20 cellular contexts compared by ENCODE assay signal in the genomic region with DNA sequence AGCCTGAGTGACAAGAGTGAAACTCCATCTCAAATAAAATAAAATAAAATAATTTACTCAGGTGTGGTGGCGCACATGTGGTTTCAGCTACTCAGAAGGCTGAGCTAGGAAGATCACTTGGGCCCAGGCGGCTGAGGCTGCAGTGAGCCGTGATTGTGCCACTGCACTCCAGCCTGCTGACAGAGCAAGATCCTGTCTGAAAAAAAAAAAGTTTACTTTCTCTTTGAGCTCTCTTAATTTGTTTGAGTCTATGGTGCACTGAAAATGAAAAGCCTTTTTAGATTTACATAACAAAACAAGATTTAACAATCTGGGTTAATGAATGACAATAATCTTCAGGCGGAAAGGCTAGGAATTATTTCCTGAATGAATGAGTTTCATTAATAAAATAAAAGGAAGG. TPM values are rescaled to one million over a fixed set of nuclear protein-coding genes. Genes with fewer than 3 reads are reported as not detected.
A peak's percentile ranks its signal among the peaks of the same experiment; 100 is the strongest.
DNase-seq lines count a peak whose midpoint lies in the region; ATAC-seq and TF ChIP-seq lines count a peak whose summit lies in the region.
"Had no signal": no experiment of that assay in that cellular context is flagged by ENCODE, and none has a peak within 500 bp of the region (broad histone marks: within the 10 kb centered on the region; RNA-seq: fewer than 3 reads in every experiment).

No MANE protein-coding gene starts in this region.

- H3K79me1 ChIP-seq in trophoblast cell (ENCODE audit: low read length): no peaks in the 10 kb centered on the region

- H3K36me3 ChIP-seq in GM23338 (ENCODE audit: insufficient read depth) (no peaks in the 10 kb centered on the region), trophoblast cell (ENCODE audit: control insufficient read depth in 1 of 2, insufficient read depth in 2 of 2, low read length in 2 of 2) (no peaks in the 10 kb centered on the region)
- H3K36me3 ChIP-seq: Peyer's patch had no signal

- no peak overlapping the region for H4K91ac ChIP-seq in trophoblast cell (ENCODE audit: low read depth, low read length)

- peak overlapping the region; percentile 21 for H3K4ac ChIP-seq in trophoblast cell (ENCODE audit: low read depth, low read length)

- H3K14ac ChIP-seq in trophoblast cell (ENCODE audit: low read length): no peak overlapping the region

- no peak overlapping the region for H4K8ac ChIP-seq in trophoblast cell (ENCODE audit: low read depth, low read length)

- H3K79me2 ChIP-seq in GM23338 (replicated peaks; ENCODE audit: insufficient read depth): peaks cover 14% of the 10 kb centered on the region
- H3K79me2 ChIP-seq in trophoblast cell (ENCODE audit: control insufficient read depth, insufficient read depth, low read length, poor library complexity): no peaks in the 10 kb centered on the region

- WGBS in trophoblast cell (ENCODE audit: extremely low coverage, insufficient coverage, insufficient read length): no CpG with 5 or more reads among the region's 4 CpGs

- H3K4me1 Mint-ChIP-seq in GM23338: peaks cover 35% of the 10 kb centered on the region

- H3K4me3 ChIP-seq in GM23338 (peak overlapping the region; percentile 5; the same call in 1 of the 2 replicates), trophoblast cell (ENCODE audit: low read depth, low read length) (no peak overlapping the region)
- H3K4me3 ChIP-seq: A549, Peyer's patch had no signal

- in situ Hi-C loops in KBM-7 (cut with MboI; ENCODE audit: low pct_unique_long_range_greater_than_20kb, low sequenced_read_pairs): loop anchor here (25.0 kb wide), 1 partner anchor 410 kb away; the partner anchor contains the start of gene PERP

- H2AFZ ChIP-seq in GM23338 (no peak overlapping the region), trophoblast cell (ENCODE audit: insufficient read depth, low read length, poor library complexity) (no peak overlapping the region)

- no peak for DNase-seq in GM23338 (ENCODE audit: low spot score)
- DNase-seq in RPMI8226: peak; percentile 19
- no peak for DNase-seq in left lobe of liver (ENCODE audit: low spot score)
- DNase-seq in trophoblast cell: no peak
- no peak for DNase-seq in NCI-H2171 (lab: John Stamatoyannopoulos, UW)
- no peak for DNase-seq in KBM-7
- DNase-seq in stimulated activated CD4-positive, alpha-beta T cell treated with anti-CD3 and anti-CD28 coated beads, Interleukin-4, amount 100 ng/mL, for 24 hours: no peak
- no peak for DNase-seq in NCI-H1436 (lab: John Stamatoyannopoulos, UW)
- DNase-seq: COR-L47, EL, NCI-H1092 treated with DMSO at 0.1 percent for 48 hours, NCI-H1694, NCI-H2107, NCI-H226, NCI-H524 treated with DMSO at 0.1 percent for 48 hours, Peyer's patch, Right ventricle myocardium superior, SK-N-SH had no signal

- H3K27ac Mint-ChIP-seq in GM23338: peak overlapping the region; percentile 89

- H3K9ac ChIP-seq in trophoblast cell (ENCODE audit: low read length): no peak overlapping the region
- H3K9ac ChIP-seq: KMS-11, SK-N-SH had no signal

- H4K20me1 ChIP-seq in GM23338 (replicated peaks; ENCODE audit: insufficient read depth): no peaks in the 10 kb centered on the region

- H3K27me3 Mint-ChIP-seq in GM23338 (ENCODE audit: insufficient read depth, low read depth, poor library complexity): peaks cover 3% of the 10 kb centered on the region

- H3K9me3 ChIP-seq in trophoblast cell (ENCODE audit: insufficient read depth, low read depth, low read length): peaks cover 2% of the 10 kb centered on the region
- H3K9me3 ChIP-seq: SK-N-SH had no signal

- no peak overlapping the region for H4K12ac ChIP-seq in trophoblast cell (ENCODE audit: low read depth, low read length)

- H3K36me3 Mint-ChIP-seq in GM23338 (ENCODE audit: low read depth): peaks cover 8% of the 10 kb centered on the region; the same call in 2 of the 3 replicates

- TF ChIP-seq CTCF in GM23338 (conservative IDR thresholded peaks at IDR 0.05; ENCODE audit: low read depth in 2 of 2): no peak

- H2BK5ac ChIP-seq in trophoblast cell (ENCODE audit: low read depth, low read length, poor library complexity): no peak overlapping the region

- no peak overlapping the region for H3K23ac ChIP-seq in trophoblast cell (ENCODE audit: low read length)

- peak; percentile 11; the same call in 1 of the 3 replicates for ATAC-seq in GM23338
- peak; percentile 65 for ATAC-seq in left lobe of liver
- ATAC-seq: A549 had no signal

- H3K27me3 ChIP-seq in GM23338 (ENCODE audit: insufficient read depth): no peaks in the 10 kb centered on the region
- no peaks in the 10 kb centered on the region for H3K27me3 ChIP-seq in trophoblast cell (ENCODE audit: insufficient read depth, low read length)
- H3K27me3 ChIP-seq: Peyer's patch had no signal

- H3K9me3 Mint-ChIP-seq in GM23338: peaks cover 3% of the 10 kb centered on the region; the same call in 2 of the 3 replicates

- no peak overlapping the region for H3K4me3 Mint-ChIP-seq in GM23338

- no peaks in the 10 kb centered on the region for H3K9me2 ChIP-seq in GM23338 (ENCODE audit: insufficient read depth)
- H3K9me2 ChIP-seq: SK-N-SH had no signal

- H3K4me1 ChIP-seq in GM23338 (ENCODE audit: insufficient read depth) (peaks cover 43% of the 10 kb centered on the region), trophoblast cell (ENCODE audit: control insufficient read depth in 1 of 2, insufficient read depth in 2 of 2, low read length in 2 of 2) (peaks cover under 1 to 2% of the 10 kb centered on the region in 2 experiments)
- H3K4me1 ChIP-seq: A549, Peyer's patch had no signal

- H2BK12ac ChIP-seq in trophoblast cell (ENCODE audit: low read length): no peak overlapping the region

- no peak overlapping the region for H2BK120ac ChIP-seq in trophoblast cell (ENCODE audit: insufficient read depth, low read length, poor library complexity)

- peak overlapping the region; percentile 44 for H3K4me2 ChIP-seq in GM23338
- H3K4me2 ChIP-seq in trophoblast cell (ENCODE audit: low read length): no peak overlapping the region
- H3K4me2 ChIP-seq: A549, KMS-11, SK-N-SH had no signal

- no peak overlapping the region for H2AK5ac ChIP-seq in trophoblast cell (ENCODE audit: low read length)

- no peak overlapping the region for H3K18ac ChIP-seq in trophoblast cell (ENCODE audit: low read length)

- H3F3A ChIP-seq in GM23338 (replicated peaks; ENCODE audit: low read depth): no peaks in the 10 kb centered on the region

- H3K27ac ChIP-seq in GM23338 (ENCODE audit: low read depth): peak overlapping the region; percentile 80
- no peak overlapping the region for H3K27ac ChIP-seq in trophoblast cell (ENCODE audit: low read depth, low read length)
- H3K27ac ChIP-seq: A549, KMS-11, Peyer's patch had no signal

TF ChIP-seq in GM23338, 12 proteins besides CTCF, POLR2A, EP300 and RAD21 (continues in another document):
- no peak for TF ChIP-seq REST (IDR thresholded peaks at IDR 0.05; ENCODE audit: unreplicated experiment)
- TF ChIP-seq STAT1 (IDR thresholded peaks at IDR 0.05; ENCODE audit: unreplicated experiment): no peak
- TF ChIP-seq, protein P1, sequence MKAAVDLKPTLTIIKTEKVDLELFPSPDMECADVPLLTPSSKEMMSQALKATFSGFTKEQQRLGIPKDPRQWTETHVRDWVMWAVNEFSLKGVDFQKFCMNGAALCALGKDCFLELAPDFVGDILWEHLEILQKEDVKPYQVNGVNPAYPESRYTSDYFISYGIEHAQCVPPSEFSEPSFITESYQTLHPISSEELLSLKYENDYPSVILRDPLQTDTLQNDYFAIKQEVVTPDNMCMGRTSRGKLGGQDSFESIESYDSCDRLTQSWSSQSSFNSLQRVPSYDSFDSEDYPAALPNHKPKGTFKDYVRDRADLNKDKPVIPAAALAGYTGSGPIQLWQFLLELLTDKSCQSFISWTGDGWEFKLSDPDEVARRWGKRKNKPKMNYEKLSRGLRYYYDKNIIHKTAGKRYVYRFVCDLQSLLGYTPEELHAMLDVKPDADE (IDR thresholded peaks at IDR 0.05): no peak
- TF ChIP-seq ZNF331 (CRISPR knock-in tag; IDR thresholded peaks at IDR 0.05; ENCODE audit: low read depth): no peak
- no peak for TF ChIP-seq EZH2 (IDR thresholded peaks at IDR 0.05; ENCODE audit: low read depth, unreplicated experiment)
- TF ChIP-seq JUNB (IDR thresholded peaks at IDR 0.05; ENCODE audit: unreplicated experiment): no peak
- no peak for TF ChIP-seq ZNF114 (CRISPR knock-in tag; IDR thresholded peaks at IDR 0.05)
- no peak for TF ChIP-seq CREB1 (CRISPR knock-in tag; IDR thresholded peaks at IDR 0.05; ENCODE audit: low read depth)
- no peak for TF ChIP-seq EZH2phosphoT487 (IDR thresholded peaks at IDR 0.05; ENCODE audit: unreplicated experiment)
- TF ChIP-seq POLR2AphosphoS5 (IDR thresholded peaks at IDR 0.05; ENCODE audit: low read depth): no peak

RNA-seq across cellular contexts. Expression of gene NHSL1, which starts 23.3 kb away (rescaled TPM):
- total RNA-seq in GM23338 (2014; rRNA removed; shearing (Covaris generic)): 21.2 and 24.5 TPM in 2 replicates
- 10.5 and 11.2 TPM in 2 replicates for polyA plus RNA-seq in GM23338 (2016; fragmentation: Nextera tagmentation; extraction: Ambion mirVana)
- 59.8 TPM for total RNA-seq in left lobe of liver
- polyA plus RNA-seq in trophoblast cell (2013): 42.0 and 43.5 TPM in 2 replicates
